27 cellular contexts compared by ENCODE assay signal in genomic region chr2:59900728-59901452, GRCh38.
A peak's percentile ranks its signal among the peaks of the same experiment; 100 is the strongest.
DNase-seq lines count a peak whose midpoint lies in the region; ATAC-seq and TF ChIP-seq lines count a peak whose summit lies in the region.
"Had no signal": no experiment of that assay in that cellular context is flagged by ENCODE, and none has a peak within 500 bp of the region (broad histone marks: within the 10 kb centered on the region; RNA-seq: fewer than 3 reads in every experiment).

No MANE protein-coding gene starts in this region.

- no peak overlapping the region for H2BK12ac ChIP-seq in mesenchymal stem cell (ENCODE audit: low read length in 2 of 2)

- no peak overlapping the region for H3K14ac ChIP-seq in mesenchymal stem cell (ENCODE audit: low read length in 2 of 2)

- no peak overlapping the region for H3K4ac ChIP-seq in mesenchymal stem cell (ENCODE audit: low read depth in 1 of 2, low read length in 2 of 2)

- H3K79me1 ChIP-seq in mesenchymal stem cell (replicated peaks; ENCODE audit: low read length, poor library complexity, severe bottlenecking): no peaks in the 10 kb centered on the region

- H3K27ac ChIP-seq in SK-N-SH (ENCODE audit: low read depth in 2 of 2, low read length in 1 of 2) (no peak overlapping the region), mesenchymal stem cell (ENCODE audit: low read length, poor library complexity, severe bottlenecking) (no peak overlapping the region), breast epithelium (no peak overlapping the region)
- H3K27ac ChIP-seq: brain microvascular endothelial cell, coronary artery, neural progenitor cell, parathyroid adenoma, SJCRH30, spleen had no signal

- no peak overlapping the region for H2AK5ac ChIP-seq in mesenchymal stem cell (ENCODE audit: low read length, severe bottlenecking)

- no peaks in the 10 kb centered on the region for H3K9me2 ChIP-seq in SK-N-SH

- no peak overlapping the region for H2BK15ac ChIP-seq in mesenchymal stem cell (ENCODE audit: low read depth, poor library complexity, severe bottlenecking)

- H3K27me3 ChIP-seq in SK-N-SH (ENCODE audit: insufficient read depth) (no peaks in the 10 kb centered on the region), mesenchymal stem cell (ENCODE audit: control insufficient read depth in 1 of 2, insufficient read depth in 1 of 2, low read length in 2 of 2) (no peaks in the 10 kb centered on the region), breast epithelium (no peaks in the 10 kb centered on the region)
- H3K27me3 ChIP-seq: BE2C, brain microvascular endothelial cell, neural progenitor cell, SJCRH30, spleen had no signal

- H3F3A ChIP-seq in SK-N-SH (replicated peaks; ENCODE audit: insufficient read depth): no peaks in the 10 kb centered on the region

- H3K9me3 ChIP-seq in SK-N-SH (no peaks in the 10 kb centered on the region), mesenchymal stem cell (ENCODE audit: control insufficient read depth, low read length) (no peaks in the 10 kb centered on the region), breast epithelium (no peaks in the 10 kb centered on the region)
- H3K9me3 ChIP-seq: BE2C, SJCRH30, spleen had no signal

- POLR2A ChIA-PET in SK-N-SH (lab: Yijun Ruan, JAX): no interaction called here

- H3K18ac ChIP-seq in mesenchymal stem cell (ENCODE audit: low read depth in 1 of 2, low read length in 2 of 2): no peak overlapping the region

- no peak for TF ChIP-seq RAD21 in SK-N-SH (IDR thresholded peaks at IDR 0.05; ENCODE audit: low read length)

- TF ChIP-seq CTCF in SK-N-SH (IDR thresholded peaks at IDR 0.05): no peak
- no peak for TF ChIP-seq CTCF in breast epithelium (IDR thresholded peaks at IDR 0.05)

- H3K23ac ChIP-seq in mesenchymal stem cell (ENCODE audit: low read length in 2 of 2): no peak overlapping the region

- TF ChIP-seq EP300 in SK-N-SH (IDR thresholded peaks at IDR 0.05; ENCODE audit: borderline replicate concordance in 1 of 2, low read depth in 1 of 2, low read length in 1 of 2): no peak

- intact Hi-C loops in breast epithelium (cut with DNase I; ENCODE audit: low total_unique reads): no loop called here

- H2BK5ac ChIP-seq in mesenchymal stem cell (ENCODE audit: low read depth, low read length, poor library complexity, severe bottlenecking): no peak overlapping the region

- CTCF ChIA-PET in SK-N-SH (lab: Yijun Ruan, JAX): no interaction called here

- H3K4me2 ChIP-seq in SK-N-SH: no peak overlapping the region
- H3K4me2 ChIP-seq in mesenchymal stem cell (ENCODE audit: low read length, poor library complexity, severe bottlenecking): no peak overlapping the region
- H3K4me2 ChIP-seq: neural progenitor cell had no signal

- H3K9ac ChIP-seq in SK-N-SH (no peak overlapping the region), mesenchymal stem cell (ENCODE audit: low read length) (no peak overlapping the region)
- H3K9ac ChIP-seq: neural progenitor cell, parathyroid adenoma had no signal

- H2AFZ ChIP-seq in SK-N-SH (ENCODE audit: low read depth) (no peak overlapping the region), mesenchymal stem cell (ENCODE audit: low read depth, low read length) (no peak overlapping the region)
- H2AFZ ChIP-seq: neural progenitor cell, parathyroid adenoma had no signal

- H3K4me3 ChIP-seq in SK-N-SH (ENCODE audit: low read depth in 2 of 2, low read length in 1 of 2) (no peak overlapping the region), mesenchymal stem cell (ENCODE audit: insufficient read depth in 1 of 2, low read depth in 1 of 2, low read length in 2 of 2) (no peak overlapping the region), breast epithelium (no peak overlapping the region)
- H3K4me3 ChIP-seq: coronary artery, neural progenitor cell, SJCRH30, spleen had no signal

- no peaks in the 10 kb centered on the region for H3K79me2 ChIP-seq in SK-N-SH (ENCODE audit: insufficient read depth)
- H3K79me2 ChIP-seq: parathyroid adenoma had no signal

- H2BK120ac ChIP-seq in mesenchymal stem cell (ENCODE audit: low read depth, low read length): no peak overlapping the region

- TF ChIP-seq POLR2A in breast epithelium (IDR thresholded peaks at IDR 0.05): no peak

- no peaks in the 10 kb centered on the region; a peak in 1 of 4 replicates for H3K4me1 ChIP-seq in SK-N-SH (ENCODE audit: control insufficient read depth in 1 of 2, insufficient read depth in 2 of 2, low read depth in 1 of 2, low read length in 1 of 2)
- no peaks in the 10 kb centered on the region for H3K4me1 ChIP-seq in mesenchymal stem cell (ENCODE audit: control insufficient read depth, insufficient read depth, low read depth, low read length)
- no peaks in the 10 kb centered on the region for H3K4me1 ChIP-seq in breast epithelium
- H3K4me1 ChIP-seq: BE2C, neural progenitor cell, parathyroid adenoma, spleen had no signal

- H4K91ac ChIP-seq in mesenchymal stem cell (ENCODE audit: low read length): peak overlapping the region; percentile 27

- no peaks in the 10 kb centered on the region for H4K20me1 ChIP-seq in SK-N-SH (ENCODE audit: insufficient read depth)

- H4K8ac ChIP-seq in mesenchymal stem cell (ENCODE audit: low read length): no peak overlapping the region

- ATAC-seq in SK-N-SH treated with all-trans-retinoic acid at 6 μM for 48 hours: no peak
- ATAC-seq: activated CD8-positive, alpha-beta memory T cell treated with anti-CD3 and anti-CD28 coated beads, Interleukin-2, amount 10 ng/mL, durations not matched to agents 7 days and 5 days; effector memory CD8-positive, alpha-beta T cell; T-cell had no signal

- no peaks in the 10 kb centered on the region for H3K36me3 ChIP-seq in SK-N-SH (replicated peaks in 1 of 2; ENCODE audit: control insufficient read depth in 1 of 2, insufficient read depth in 2 of 2, low read length in 1 of 2)
- no peaks in the 10 kb centered on the region for H3K36me3 ChIP-seq in mesenchymal stem cell (ENCODE audit: control insufficient read depth in 1 of 2, insufficient read depth in 2 of 2, low read depth in 1 of 2, low read length in 2 of 2)
- H3K36me3 ChIP-seq in breast epithelium: no peaks in the 10 kb centered on the region
- H3K36me3 ChIP-seq: BE2C, brain microvascular endothelial cell, neural progenitor cell, SJCRH30, spleen had no signal

- 33% methylated on average over 6 of the region's 6 CpGs for WGBS in SK-N-SH (ENCODE audit: low lambda C conversion rate)
- WGBS in mesenchymal stem cell: 92% methylated on average over 5 of the region's 6 CpGs

- DNase-seq in SK-N-SH (no peak), NCI-H2029 (lab: John Stamatoyannopoulos, UW) (peak; percentile 80), NCI-H774 (lab: John Stamatoyannopoulos, UW) (peak; percentile 80), mesenchymal stem cell (no peak), breast epithelium (ENCODE audit: low spot score in 2 of 2) (no peak), HK-2 (ENCODE audit: unreplicated experiment) (no peak)
- DNase-seq in stimulated activated CD4-positive, alpha-beta T cell treated with anti-CD3 and anti-CD28 coated beads, Interleukin-1b, Interleukin-23, amount 100 ng/mL, for 48 hours: no peak
- DNase-seq: activated CD4-positive, CD25-positive, alpha-beta regulatory T cell; activated CD8-positive, alpha-beta memory T cell treated with anti-CD3 and anti-CD28 coated beads, Interleukin-2, amount 10 ng/mL, durations not matched to agents 7 days and 5 days; activated naive CD4-positive, alpha-beta T cell; activated T-cell treated with anti-CD3 and anti-CD28 coated beads, Interleukin-2, amount 50 U/mL, for 48 hours; BE2C; brain microvascular endothelial cell; CD8-positive, alpha-beta memory T cell; effector memory CD8-positive, alpha-beta T cell; GF-D8; H9; NCI-H1417 treated with DMSO at 0.1 percent for 48 hours; NCI-H226; spleen; stimulated activated CD4-positive, alpha-beta T cell treated with anti-CD3 and anti-CD28 coated beads, Interleukin-4, amount 100 ng/mL, for 1 hour; T-cell had no signal

TF ChIP-seq in SK-N-SH treated with all-trans-retinoic acid at 6 μM for 48 hours, 23 proteins besides CTCF, POLR2A, EP300 and RAD21:
- TF ChIP-seq ISL1 (CRISPR knock-in tag; IDR thresholded peaks at IDR 0.05) (peak; percentile 25; the same call in 1 of the 2 replicates), ARNTL (CRISPR knock-in tag; IDR thresholded peaks at IDR 0.05; ENCODE audit: borderline replicate concordance, low read depth) (no peak)

TF ChIP-seq in SK-N-SH, 30 proteins besides CTCF, POLR2A, EP300 and RAD21:
- no peak for TF ChIP-seq POLR2AphosphoS5 (IDR thresholded peaks at IDR 0.05; ENCODE audit: low read depth, low read length)
- TF ChIP-seq ELF1 (IDR thresholded peaks at IDR 0.05): no peak
- TF ChIP-seq GATA2 (CRISPR knock-in tag; IDR thresholded peaks at IDR 0.05): no peak
TF ChIP-seq in SK-N-SH: peak in this region for 0.

Comparison
In these comparisons a context has a peak if more than half of its experiments do, and no peak if none do; other contexts are left out.
1. DNase-seq: peak in NCI-H2029 (single experiment) and NCI-H774 (single experiment); none in SK-N-SH (single experiment), mesenchymal stem cell (single experiment), breast epithelium (0 of 2), HK-2 (single experiment) and stimulated activated CD4-positive, alpha-beta T cell treated with anti-CD3 and anti-CD28 coated beads, Interleukin-1b, Interleukin-23, amount 100 ng/mL, for 48 hours (single experiment).